In the genomic region with DNA sequence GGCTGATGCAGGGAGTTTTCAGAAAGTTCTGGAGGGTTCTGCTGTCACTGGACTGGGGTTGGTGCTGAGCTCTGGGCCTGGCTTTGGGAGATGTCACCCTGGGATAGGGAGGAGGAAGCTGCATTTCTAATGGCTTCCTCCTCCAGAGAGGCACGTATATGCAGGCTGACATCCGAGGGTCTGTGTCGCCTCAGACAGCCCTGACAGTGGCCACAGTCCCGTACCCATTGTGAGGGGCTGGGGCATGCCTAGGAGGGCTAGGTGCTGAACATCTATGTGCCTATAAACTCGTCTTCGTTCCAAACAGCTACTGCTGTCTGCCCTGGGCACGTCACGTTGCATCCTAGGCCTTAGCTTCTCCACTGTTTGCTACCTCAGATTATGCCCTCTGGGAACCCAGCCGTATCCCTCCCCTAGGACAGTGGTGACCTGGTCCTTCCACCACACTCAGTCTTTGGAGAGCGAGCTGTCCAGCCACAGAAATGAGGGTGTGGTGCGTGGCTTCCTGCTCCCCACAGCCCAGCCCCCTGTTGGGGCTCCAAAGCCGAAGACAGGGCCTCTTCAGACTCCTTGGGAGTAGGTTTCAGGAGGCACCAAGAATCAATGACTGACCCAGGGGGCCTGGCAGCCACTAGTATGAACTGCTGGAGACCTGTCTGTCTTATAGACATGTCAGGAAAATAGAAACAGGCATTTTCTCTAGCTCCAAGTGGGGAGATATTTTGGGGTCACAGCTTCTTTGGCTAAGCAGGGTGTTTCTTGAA, we compare ENCODE assay signal across 22 cellular contexts. TPM values are rescaled to one million over a fixed set of nuclear protein-coding genes. Genes with fewer than 3 reads are reported as not detected.
DNase-seq lines count a peak whose midpoint lies in the region; ATAC-seq and TF ChIP-seq lines count a peak whose summit lies in the region.
"Had no signal": no experiment of that assay in that cellular context is flagged by ENCODE, and none has a peak within 500 bp of the region (broad histone marks: within the 10 kb centered on the region; RNA-seq: fewer than 3 reads in every experiment).

No MANE protein-coding gene starts in this region.

- no peak overlapping the region for H3K4me3 Mint-ChIP-seq in chondrocyte (ENCODE audit: unreplicated experiment)
- peak overlapping the region in 1 of 3 experiments; percentile 11 for H3K4me3 Mint-ChIP-seq in nephron
- H3K4me3 Mint-ChIP-seq: GM23338, HFFc6 had no signal

- 82 to 90% (median 85%) methylated on average over 10 to 12 of the region's 12 CpGs for WGBS in adrenal gland, 4 donors

- peaks cover 24% of the 10 kb centered on the region for H3K36me3 Mint-ChIP-seq in chondrocyte (ENCODE audit: low read depth)
- H3K36me3 Mint-ChIP-seq in nephron (ENCODE audit: low read depth) = peaks cover 41% of the 10 kb centered on the region

- ATAC-seq in left ventricle myocardium superior = no peak
- ATAC-seq: A549, GM23338, PC-3 had no signal

- H3K27ac ChIP-seq in left ventricle myocardium inferior (replicated peaks) (peak overlapping the region; percentile 88), tibial artery (peak overlapping the region; percentile 73 to 81), substantia nigra (ENCODE audit: low read depth, low read length, poor library complexity, severe bottlenecking) (no peak overlapping the region), adrenal gland (no peak overlapping the region)
- H3K27ac ChIP-seq: A549, HL-60 had no signal

- H3K36me3 ChIP-seq in left ventricle myocardium inferior = peaks cover 54% of the 10 kb centered on the region
- H3K36me3 ChIP-seq in tibial artery = peaks cover 39 to 49% (median 39%) of the 10 kb centered on the region in 3 donors
- no peaks in the 10 kb centered on the region for H3K36me3 ChIP-seq in adrenal gland (replicated peaks in 1 of 2)

- H3K4me1 Mint-ChIP-seq in chondrocyte (ENCODE audit: low read depth) (peaks cover 14% of the 10 kb centered on the region), nephron (peaks cover 5% of the 10 kb centered on the region)

- no peak overlapping the region for H3K4me3 ChIP-seq in left ventricle myocardium inferior
- no peak overlapping the region for H3K4me3 ChIP-seq in tibial artery
- no peak overlapping the region for H3K4me3 ChIP-seq in adrenal gland
- H3K4me3 ChIP-seq: A549, GM23338 had no signal

- H3K27me3 ChIP-seq in left ventricle myocardium inferior (ENCODE audit: low read depth) = no peaks in the 10 kb centered on the region
- H3K27me3 ChIP-seq in tibial artery = no peaks in the 10 kb centered on the region
- no peaks in the 10 kb centered on the region for H3K27me3 ChIP-seq in adrenal gland

- intact Hi-C loops in left ventricle myocardium inferior (cut with micrococcal nuclease) (no loop called here), left ventricle myocardium superior (cut with micrococcal nuclease) (loop anchor here (10.0 kb wide), 1 partner anchor 50 kb away; no protein-coding TSS in a partner anchor), tibial artery (cut with DNase I; ENCODE audit: low total_unique reads) (no loop called here), adrenal gland (cut with DNase I) (no loop called here)

- H3K27ac Mint-ChIP-seq in chondrocyte (ENCODE audit: unreplicated experiment) = peak overlapping the region; percentile 74
- peak overlapping the region; percentile 26 to 49 (median 32) for H3K27ac Mint-ChIP-seq in nephron
- H3K27ac Mint-ChIP-seq: GM23338, HFFc6 had no signal

- H3K4me1 ChIP-seq in left ventricle myocardium inferior (peaks cover 54% of the 10 kb centered on the region), tibial artery (peaks cover 0 to 50% (median 31%) of the 10 kb centered on the region in 4 donors), adrenal gland (replicated peaks in 1 of 2) (peaks cover 10 to 18% of the 10 kb centered on the region in 2 donors)

- TF ChIP-seq CTCF in left ventricle myocardium inferior (IDR thresholded peaks at IDR 0.05; ENCODE audit: borderline replicate concordance) (no peak), chondrocyte (IDR thresholded peaks at IDR 0.05) (no peak), nephron (IDR thresholded peaks at IDR 0.05; ENCODE audit: unreplicated experiment in 3 of 3) (no peak), tibial artery (IDR thresholded peaks at IDR 0.05) (no peak), adrenal gland (IDR thresholded peaks at IDR 0.05) (no peak)

- H3K9me3 ChIP-seq in left ventricle myocardium inferior (replicated peaks) = no peaks in the 10 kb centered on the region
- H3K9me3 ChIP-seq in tibial artery = no peaks in the 10 kb centered on the region
- no peaks in the 10 kb centered on the region for H3K9me3 ChIP-seq in adrenal gland (replicated peaks in 1 of 3)
- H3K9me3 ChIP-seq: A549 had no signal

- TF ChIP-seq POLR2A in adrenal gland (IDR thresholded peaks at IDR 0.05) = no peak

- H3K9me3 Mint-ChIP-seq in chondrocyte (ENCODE audit: low read depth) (no peaks in the 10 kb centered on the region), nephron (no peaks in the 10 kb centered on the region)
- H3K9me3 Mint-ChIP-seq: GM23338, HFFc6 had no signal

- H3K27me3 Mint-ChIP-seq in chondrocyte (ENCODE audit: low read depth) = no peaks in the 10 kb centered on the region
- no peaks in the 10 kb centered on the region for H3K27me3 Mint-ChIP-seq in nephron (ENCODE audit: low read depth)

- DNase-seq in left ventricle myocardium inferior (no peak), left ventricle myocardium superior (no peak), chondrocyte (ENCODE audit: low spot score) (no peak), tibial artery (no peak), substantia nigra (lab: John Stamatoyannopoulos, UW) (no peak), adrenal gland (no peak)
- DNase-seq in stimulated activated naive CD4-positive, alpha-beta T cell (lab: John Stamatoyannopoulos, UW) = no peak
- DNase-seq: DMS79 treated with DMSO at 0.1 percent for 48 hours, GDM1, HFFc6, KBM-7, MM.1S, NCI-H1105, NCI-H187 treated with DMSO at 0.1 percent for 48 hours, NCI-H2171, NCI-H446 treated with DMSO at 0.1 percent for 48 hours, NCI-H748 treated with DMSO at 0.1 percent for 48 hours, PC-3 had no signal

RNA-seq across cellular contexts. Expression of a gene that starts 26.4 kb away (rescaled TPM):
- total RNA-seq in left ventricle myocardium inferior = 22.9 TPM
- 34.4 TPM for total RNA-seq in left ventricle myocardium superior
- total RNA-seq in chondrocyte = 16.8 to 140 TPM (median 136 TPM) in 3 replicates
- 1 to 10 TPM; 1.4 to 3.0 (median 2.2) TPM for total RNA-seq in adrenal gland
- 1 to 10 TPM in 2 of 3 donors, under 1 TPM in 1; 0.68 to 3.7 (median 3.4) TPM for polyA plus RNA-seq in adrenal gland

RNA-seq across cellular contexts. Expression of a gene that starts 46.4 kb away (rescaled TPM):
- total RNA-seq in left ventricle myocardium inferior (0.85 TPM), left ventricle myocardium superior (0.42 TPM), chondrocyte (0.77 to 1.0 TPM (median 1.0 TPM) in 3 replicates), adrenal gland (under 1 TPM in 5 of 8 donors, not detected in 3; 0.07 to 0.32 (median 0.14) TPM)
- 1 to 10 TPM in 1 of 3 donors, under 1 TPM in 2; 0.09 to 1.4 (median 0.48) TPM for polyA plus RNA-seq in adrenal gland
- total RNA-seq: HFFc6, PC-3 had no signal

Comparison
In these comparisons a context has a peak if more than half of its experiments do, and no peak if none do; other contexts are left out.
1. H3K27ac ChIP-seq: peak in left ventricle myocardium inferior (single experiment) and tibial artery (2 of 2); none in substantia nigra (single experiment) and adrenal gland (0 of 5).